ENCODE assay signal across 36 cellular contexts in the genomic region with DNA sequence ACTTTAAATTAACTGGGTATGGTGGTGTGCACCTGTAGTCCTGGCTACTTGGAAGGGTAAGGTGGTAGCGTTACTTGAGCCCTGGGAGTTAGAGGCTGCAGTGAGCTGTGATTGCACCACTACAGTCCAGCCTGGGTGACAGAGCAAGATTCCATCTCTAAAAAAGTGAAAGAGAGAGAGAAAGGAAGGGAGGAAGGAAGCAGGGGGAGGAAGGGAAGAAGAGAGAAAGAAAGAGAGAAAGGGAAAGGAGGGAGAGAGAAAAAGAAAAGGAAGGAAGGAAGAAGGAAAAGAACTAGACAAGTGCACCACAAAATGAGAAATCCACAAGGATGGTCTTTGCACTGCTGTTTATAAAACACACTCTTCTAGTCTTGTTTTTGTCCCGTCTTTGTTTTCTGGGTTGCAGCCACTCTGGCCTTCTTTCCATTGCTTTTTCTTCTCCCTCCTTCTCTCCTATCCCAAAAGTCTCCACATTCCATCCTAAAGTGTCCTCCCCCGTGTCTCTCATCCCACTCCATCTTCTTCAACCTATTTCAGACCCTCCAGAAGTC. TPM values are rescaled to one million over a fixed set of nuclear protein-coding genes. Genes with fewer than 3 reads are reported as not detected.
"Had no signal": no experiment of that assay in that cellular context is flagged by ENCODE, and none has a peak within 500 bp of the region (broad histone marks: within the 10 kb centered on the region; RNA-seq: fewer than 3 reads in every experiment).

No MANE protein-coding gene starts in this region.

- H3K27ac ChIP-seq: adrenal gland, body of pancreas, esophagus muscularis mucosa, foreskin keratinocyte, gastrocnemius medialis, heart left ventricle, WERI-Rb-1 had no signal

- H3K9me3 ChIP-seq: adrenal gland, body of pancreas, esophagus muscularis mucosa, gastrocnemius medialis, heart left ventricle had no signal

- H3K4me1 Mint-ChIP-seq: activated B cell treated with CpG ODN at 0.5 μM for 24 hours had no signal

- ATAC-seq: activated CD4-positive, CD25-positive, alpha-beta regulatory T cell treated with anti-CD3 and anti-CD28 coated beads, Interleukin-2, amount 50 U/mL, for 24 hours; activated CD8-positive, alpha-beta memory T cell treated with anti-CD3 and anti-CD28 coated beads, Interleukin-2, amount 10 ng/mL, durations not matched to agents 7 days and 5 days; activated CD8-positive, alpha-beta T cell treated with anti-CD3 and anti-CD28 coated beads, Interleukin-2, amount 10 ng/mL, durations not matched to agents 7 days and 5 days; activated naive CD8-positive, alpha-beta T cell treated with anti-CD3 and anti-CD28 coated beads, Interleukin-2, amount 50 U/mL, for 24 hours; body of pancreas; effector memory CD8-positive, alpha-beta T cell; foreskin keratinocyte; gastrocnemius medialis; heart left ventricle had no signal

- H3K27me3 ChIP-seq: adrenal gland, body of pancreas, esophagus muscularis mucosa, gastrocnemius medialis, heart left ventricle had no signal

- H3K4me3 Mint-ChIP-seq: activated B cell treated with CpG ODN at 0.5 μM for 24 hours; activated CD4-positive, alpha-beta memory T cell treated with anti-CD3 and anti-CD28 coated beads for 36 hours; activated CD8-positive, alpha-beta memory T cell treated with anti-CD3 and anti-CD28 coated beads, Interleukin-2, amount 10 ng/mL, durations not matched to agents 7 days and 5 days; activated CD8-positive, alpha-beta T cell treated with anti-CD3 and anti-CD28 coated beads, Interleukin-2, amount 10 ng/mL, durations not matched to agents 7 days and 5 days; activated naive CD4-positive, alpha-beta T cell treated with anti-CD3 and anti-CD28 coated beads for 36 hours; activated naive CD4-positive, alpha-beta T cell treated with anti-CD3 and anti-CD28 coated beads, Interleukin-2, amount 50 U/mL, for 24 hours; activated naive CD8-positive, alpha-beta T cell treated with anti-CD3 and anti-CD28 coated beads for 36 hours; activated naive CD8-positive, alpha-beta T cell treated with anti-CD3 and anti-CD28 coated beads, Interleukin-2, amount 50 U/mL, for 24 hours; activated T-helper 1 cell treated with anti-CD3 and anti-CD28 coated beads, Interleukin-12 subunit alpha, Interleukin-12 subunit beta, Interleukin-2, Interleukin-4 antibody, amounts not matched to agents 30 ng/mL and 10 ng/mL and 1 ng/mL, durations not matched to agents 14 hours and 24 hours and 36 hours; effector memory CD8-positive, alpha-beta T cell; T-helper 1 cell treated with Interleukin-12 subunit alpha and Interleukin-12 subunit beta and Interleukin-4 antibody, amounts not matched to agents 30 μg/mL and 1 μg/mL, for 36 hours had no signal

- H3K4me1 ChIP-seq: adrenal gland, foreskin keratinocyte had no signal

- H3K36me3 ChIP-seq: adrenal gland, esophagus muscularis mucosa, gastrocnemius medialis, heart left ventricle, WERI-Rb-1 had no signal

- H3K27ac Mint-ChIP-seq: activated B cell treated with CpG ODN at 0.5 μM for 24 hours; activated CD4-positive, alpha-beta memory T cell treated with anti-CD3 and anti-CD28 coated beads for 36 hours; activated CD8-positive, alpha-beta memory T cell treated with anti-CD3 and anti-CD28 coated beads, Interleukin-2, amount 10 ng/mL, durations not matched to agents 7 days and 5 days; activated CD8-positive, alpha-beta T cell treated with anti-CD3 and anti-CD28 coated beads, Interleukin-2, amount 10 ng/mL, durations not matched to agents 7 days and 5 days; activated naive CD4-positive, alpha-beta T cell treated with anti-CD3 and anti-CD28 coated beads for 36 hours; activated naive CD4-positive, alpha-beta T cell treated with anti-CD3 and anti-CD28 coated beads, Interleukin-2, amount 50 U/mL, for 24 hours; activated naive CD8-positive, alpha-beta T cell treated with anti-CD3 and anti-CD28 coated beads for 36 hours; activated naive CD8-positive, alpha-beta T cell treated with anti-CD3 and anti-CD28 coated beads, Interleukin-2, amount 50 U/mL, for 24 hours; activated T-helper 1 cell treated with anti-CD3 and anti-CD28 coated beads, Interleukin-12 subunit alpha, Interleukin-12 subunit beta, Interleukin-2, Interleukin-4 antibody, amounts not matched to agents 30 ng/mL and 10 ng/mL and 1 ng/mL, durations not matched to agents 14 hours and 24 hours and 36 hours; activated T-helper 2 cell treated with anti-CD3 and anti-CD28 coated beads, Interferon-gamma antibody, Interleukin-2, Interleukin-4, amounts not matched to agents 10 μg/mL and 5 μg/mL and 100 μg/mL, durations not matched to agents 14 hours and 24 hours and 36 hours; effector memory CD8-positive, alpha-beta T cell; T-helper 1 cell treated with Interleukin-12 subunit alpha and Interleukin-12 subunit beta and Interleukin-4 antibody, amounts not matched to agents 30 μg/mL and 1 μg/mL, for 36 hours had no signal

- H3K27me3 Mint-ChIP-seq: activated naive CD4-positive, alpha-beta T cell treated with anti-CD3 and anti-CD28 coated beads, Interleukin-2, amount 50 U/mL, for 24 hours had no signal

- H3K9me3 Mint-ChIP-seq: activated B cell treated with CpG ODN at 0.5 μM for 24 hours; activated CD4-positive, alpha-beta memory T cell treated with anti-CD3 and anti-CD28 coated beads for 36 hours; activated naive CD4-positive, alpha-beta T cell treated with anti-CD3 and anti-CD28 coated beads for 36 hours; activated naive CD4-positive, alpha-beta T cell treated with anti-CD3 and anti-CD28 coated beads, Interleukin-2, amount 50 U/mL, for 24 hours; activated naive CD8-positive, alpha-beta T cell treated with anti-CD3 and anti-CD28 coated beads for 36 hours; activated naive CD8-positive, alpha-beta T cell treated with anti-CD3 and anti-CD28 coated beads, Interleukin-2, amount 50 U/mL, for 24 hours; activated T-helper 1 cell treated with anti-CD3 and anti-CD28 coated beads, Interleukin-12 subunit alpha, Interleukin-12 subunit beta, Interleukin-2, Interleukin-4 antibody, amounts not matched to agents 30 ng/mL and 10 ng/mL and 1 ng/mL, durations not matched to agents 14 hours and 24 hours and 36 hours; activated T-helper 2 cell treated with anti-CD3 and anti-CD28 coated beads, Interferon-gamma antibody, Interleukin-2, Interleukin-4, amounts not matched to agents 10 μg/mL and 5 μg/mL and 100 μg/mL, durations not matched to agents 14 hours and 24 hours and 36 hours; effector memory CD8-positive, alpha-beta T cell; T-helper 1 cell treated with Interleukin-12 subunit alpha and Interleukin-12 subunit beta and Interleukin-4 antibody, amounts not matched to agents 30 μg/mL and 1 μg/mL, for 36 hours had no signal

- FAIRE-seq: colon had no signal

- H3K36me3 Mint-ChIP-seq: activated CD4-positive, alpha-beta memory T cell treated with anti-CD3 and anti-CD28 coated beads for 36 hours; activated CD8-positive, alpha-beta memory T cell treated with anti-CD3 and anti-CD28 coated beads, Interleukin-2, amount 10 ng/mL, durations not matched to agents 7 days and 5 days; activated naive CD4-positive, alpha-beta T cell treated with anti-CD3 and anti-CD28 coated beads, Interleukin-2, amount 50 U/mL, for 24 hours; activated naive CD8-positive, alpha-beta T cell treated with anti-CD3 and anti-CD28 coated beads for 36 hours had no signal

- DNase-seq: activated B cell treated with CpG ODN at 0.5 μM for 24 hours; activated CD4-positive, alpha-beta memory T cell treated with anti-CD3 and anti-CD28 coated beads for 36 hours; activated CD4-positive, alpha-beta T cell treated with anti-CD3 and anti-CD28 coated beads for 48 hours; activated CD4-positive, alpha-beta T cell treated with anti-CD3 and anti-CD28 coated beads, Interleukin-2, amount 50 U/mL, for 1 hour; activated CD8-positive, alpha-beta memory T cell treated with anti-CD3 and anti-CD28 coated beads, Interleukin-2, amount 10 ng/mL, durations not matched to agents 7 days and 5 days; activated CD8-positive, alpha-beta memory T cell treated with anti-CD3 and anti-CD28 coated beads, Interleukin-2, amount 50 U/mL, for 4 hours; activated CD8-positive, alpha-beta T cell treated with anti-CD3 and anti-CD28 coated beads, Interleukin-2, amount 10 ng/mL, durations not matched to agents 7 days and 5 days; activated effector memory CD4-positive, alpha-beta T cell treated with anti-CD3 and anti-CD28 coated beads, Interleukin-2, amount 50 U/mL, for 16 hours; activated naive CD4-positive, alpha-beta T cell treated with anti-CD3 and anti-CD28 coated beads for 36 hours; activated naive CD8-positive, alpha-beta T cell treated with anti-CD3 and anti-CD28 coated beads for 36 hours; activated naive CD8-positive, alpha-beta T cell treated with anti-CD3 and anti-CD28 coated beads, Interleukin-2, amount 50 U/mL, for 24 hours; activated T-cell treated with anti-CD3 and anti-CD28 coated beads, Interleukin-2, amount 50 U/mL, for 1 hour; activated T-cell treated with anti-CD3 and anti-CD28 coated beads, Interleukin-2, amount 50 U/mL, for 48 hours; adrenal gland; amygdala; aorta; body of pancreas; caudate nucleus; cortex of kidney; dermis blood vessel endothelial cell; effector CD4-positive, alpha-beta T cell; effector memory CD8-positive, alpha-beta T cell; erythroblast; foreskin keratinocyte; gastrocnemius medialis; glutamatergic neuron; heart left ventricle; T-helper 9 cell; WERI-Rb-1 had no signal

- H3K4me3 ChIP-seq: adrenal gland, body of pancreas, esophagus muscularis mucosa, gastrocnemius medialis, heart left ventricle had no signal

RNA-seq across cellular contexts. Expression of gene PKDCC, which starts 32.0 kb away (rescaled TPM):
- total RNA-seq: activated B cell treated with CpG ODN at 0.5 μM for 24 hours; activated CD4-positive, alpha-beta memory T cell treated with anti-CD3 and anti-CD28 coated beads for 36 hours; activated CD8-positive, alpha-beta memory T cell treated with anti-CD3 and anti-CD28 coated beads, Interleukin-2, amount 10 ng/mL, durations not matched to agents 7 days and 5 days; activated CD8-positive, alpha-beta T cell treated with anti-CD3 and anti-CD28 coated beads, Interleukin-2, amount 10 ng/mL, durations not matched to agents 7 days and 5 days; activated naive CD4-positive, alpha-beta T cell treated with anti-CD3 and anti-CD28 coated beads for 36 hours; activated naive CD8-positive, alpha-beta T cell treated with anti-CD3 and anti-CD28 coated beads for 36 hours; activated T-helper 1 cell treated with anti-CD3 and anti-CD28 coated beads, Interleukin-12 subunit alpha, Interleukin-12 subunit beta, Interleukin-2, Interleukin-4 antibody, amounts not matched to agents 30 ng/mL and 10 ng/mL and 1 ng/mL, durations not matched to agents 14 hours and 24 hours and 36 hours; foreskin keratinocyte had no signal
